In the genomic region with DNA sequence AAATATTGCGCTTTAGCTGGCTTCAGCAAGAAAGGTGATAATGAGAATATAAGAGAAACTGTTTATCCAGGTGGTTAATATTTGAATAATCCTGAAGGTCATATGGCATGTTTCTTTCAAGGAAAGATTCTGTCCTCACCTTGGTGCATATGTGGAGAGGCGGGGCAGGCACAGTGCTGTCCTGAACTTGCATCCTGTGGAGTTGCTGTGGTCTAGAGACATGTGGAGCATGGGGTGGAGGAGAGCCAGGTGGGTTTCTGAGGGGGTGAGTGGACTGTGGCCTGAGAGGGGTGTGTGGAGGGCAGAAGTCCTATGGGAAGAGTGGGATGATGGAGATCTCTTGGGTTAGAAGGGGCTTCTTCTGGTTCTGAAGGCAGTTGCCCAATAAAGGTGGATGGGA, we compare ENCODE assay signal across 22 cellular contexts.
"Had no signal": no experiment of that assay in that cellular context is flagged by ENCODE, and none has a peak within 500 bp of the region (broad histone marks: within the 10 kb centered on the region; RNA-seq: fewer than 3 reads in every experiment).

No MANE protein-coding gene starts in this region.

- DNase-seq: Kasumi-1, MM.1S, NCI-H1092 treated with DMSO at 0.1 percent for 48 hours, NCI-H1436, NCI-H187, NCI-H2029, NCI-H2081 treated with DMSO at 0.1 percent for 48 hours, NCI-H2171, NCI-H226, NCI-H446, NCI-H510A, NCI-H524 treated with DMSO at 0.1 percent for 48 hours, NCI-H774, RPMI8226, SHP77, SK-N-SH had no signal

- H3K36me3 Mint-ChIP-seq: IgD-negative memory B cell had no signal

- FAIRE-seq: HTR-8/SVneo, K562, RCC 7860 had no signal

- H3K27ac Mint-ChIP-seq: IgD-negative memory B cell had no signal

- H3K4me3 Mint-ChIP-seq: IgD-negative memory B cell had no signal

- ATAC-seq: K562 had no signal

- H3K9ac ChIP-seq: KMS-11, SK-N-SH had no signal

- H3K9me3 ChIP-seq: SK-N-SH had no signal

- H3K4me3 ChIP-seq: K562 had no signal

- H3K27ac ChIP-seq: HL-60, KMS-11 had no signal

- H3K9me3 Mint-ChIP-seq: IgD-negative memory B cell had no signal
